ENCODE assay signal across 14 cellular contexts in the genomic region with DNA sequence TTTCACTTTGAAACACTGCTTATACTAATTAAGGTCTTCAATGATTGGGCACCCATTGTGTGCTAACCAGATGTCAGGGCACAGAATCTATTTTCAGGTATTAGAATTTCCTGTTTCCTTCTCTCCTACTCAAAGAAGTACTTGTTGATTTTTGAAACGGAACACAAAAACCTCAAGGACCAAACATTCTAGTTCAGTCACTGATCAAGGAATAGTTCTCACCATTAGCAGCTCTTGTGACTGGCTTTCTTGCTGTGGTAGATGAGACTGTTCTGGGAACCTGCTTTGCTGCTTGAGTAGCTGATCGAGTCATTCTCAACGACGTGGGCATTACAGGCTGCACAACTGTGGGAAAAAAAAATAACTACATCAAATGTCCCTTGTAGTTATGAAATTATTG. TPM values are rescaled to one million over a fixed set of nuclear protein-coding genes. Genes with fewer than 3 reads are reported as not detected.
DNase-seq lines count a peak whose midpoint lies in the region; ATAC-seq, FAIRE-seq and TF ChIP-seq lines count a peak whose summit lies in the region.
"Had no signal": no experiment of that assay in that cellular context is flagged by ENCODE, and none has a peak within 500 bp of the region (broad histone marks: within the 10 kb centered on the region; RNA-seq: fewer than 3 reads in every experiment).

No MANE protein-coding gene starts in this region.

- H3K27ac ChIP-seq in CD4-positive, alpha-beta memory T cell (ENCODE audit: low read depth, low read length) = no peak overlapping the region
- no peak overlapping the region for H3K27ac ChIP-seq in heart right ventricle
- H3K27ac ChIP-seq: cardiac muscle cell, Peyer's patch had no signal

- H3K27ac Mint-ChIP-seq in CD4-positive, alpha-beta memory T cell = peak overlapping the region in 6 of 7 donors; percentile 2 to 86 (median 79)
- peak overlapping the region; percentile 55 for H3K27ac Mint-ChIP-seq in chondrocyte (ENCODE audit: unreplicated experiment)
- H3K27ac Mint-ChIP-seq: CD4-positive, alpha-beta T cell had no signal

- TF ChIP-seq CTCF in chondrocyte (IDR thresholded peaks at IDR 0.05) = no peak
- no peak for TF ChIP-seq CTCF in heart right ventricle (IDR thresholded peaks at IDR 0.05)

- FAIRE-seq in GM19239 (lab: Jason Lieb, UNC) (peak; percentile 86), frontal cortex (lab: Jason Lieb, UNC) (no peak)

- H3K4me3 ChIP-seq in CD4-positive, alpha-beta memory T cell (ENCODE audit: low read length in 2 of 2) = no peak overlapping the region
- no peak overlapping the region for H3K4me3 ChIP-seq in heart right ventricle
- H3K4me3 ChIP-seq: cardiac muscle cell, Peyer's patch had no signal

- WGBS in heart right ventricle, 2 donors = 74 to 77% methylated on average over 4 of the region's 4 CpGs

- peaks cover 6 to 19% (median 12%) of the 10 kb centered on the region in 4 donors for H3K4me1 Mint-ChIP-seq in CD4-positive, alpha-beta memory T cell
- peaks cover 21% of the 10 kb centered on the region for H3K4me1 Mint-ChIP-seq in chondrocyte (ENCODE audit: low read depth)

- peak overlapping the region in 3 of 8 donors; percentile 6 to 73 (median 9) for H3K4me3 Mint-ChIP-seq in CD4-positive, alpha-beta memory T cell
- no peak overlapping the region for H3K4me3 Mint-ChIP-seq in chondrocyte (ENCODE audit: unreplicated experiment)
- H3K4me3 Mint-ChIP-seq: CD4-positive, alpha-beta T cell had no signal

- POLR2A ChIA-PET in CD4-positive, alpha-beta memory T cell (lab: Charles Lee; ENCODE audit: partially characterized antibody) = no interaction called here
- POLR2A ChIA-PET in HEK293T (lab: Yijun Ruan, JAX) = no interaction called here

- no peaks in the 10 kb centered on the region for H3K36me3 Mint-ChIP-seq in CD4-positive, alpha-beta memory T cell
- no peaks in the 10 kb centered on the region for H3K36me3 Mint-ChIP-seq in chondrocyte (ENCODE audit: low read depth)

- no peaks in the 10 kb centered on the region for H3K27me3 ChIP-seq in CD4-positive, alpha-beta memory T cell (ENCODE audit: insufficient read depth, low read length)
- no peaks in the 10 kb centered on the region for H3K27me3 ChIP-seq in heart right ventricle
- H3K27me3 ChIP-seq: cardiac muscle cell, Peyer's patch had no signal

- CTCF ChIA-PET in CD4-positive, alpha-beta memory T cell (lab: Charles Lee; ENCODE audit: partially characterized antibody) = interaction anchor here (0.6 kb wide), 1 partner anchor 91 kb away, joined by 4 read pairs; no protein-coding TSS in a partner anchor
- CTCF ChIA-PET in HEK293T (lab: Yijun Ruan, JAX) = no interaction called here

- no peaks in the 10 kb centered on the region for H3K9me3 Mint-ChIP-seq in CD4-positive, alpha-beta memory T cell
- H3K9me3 Mint-ChIP-seq in chondrocyte (ENCODE audit: low read depth) = no peaks in the 10 kb centered on the region
- H3K9me3 Mint-ChIP-seq: CD4-positive, alpha-beta T cell had no signal

- H3K4me1 ChIP-seq in CD4-positive, alpha-beta memory T cell (ENCODE audit: insufficient read depth, low read length) = peaks cover 13% of the 10 kb centered on the region
- no peaks in the 10 kb centered on the region for H3K4me1 ChIP-seq in heart right ventricle
- H3K4me1 ChIP-seq: Peyer's patch had no signal

- no peaks in the 10 kb centered on the region for H3K9me3 ChIP-seq in CD4-positive, alpha-beta memory T cell (ENCODE audit: control insufficient read depth in 1 of 2, low read length in 2 of 2)
- no peaks in the 10 kb centered on the region for H3K9me3 ChIP-seq in heart right ventricle
- H3K9me3 ChIP-seq: Peyer's patch had no signal

- H3K27me3 Mint-ChIP-seq in CD4-positive, alpha-beta memory T cell = no peaks in the 10 kb centered on the region
- no peaks in the 10 kb centered on the region for H3K27me3 Mint-ChIP-seq in chondrocyte (ENCODE audit: low read depth)
- H3K27me3 Mint-ChIP-seq: CD4-positive, alpha-beta T cell had no signal

- no peak for DNase-seq in CD4-positive, alpha-beta memory T cell
- no peak for DNase-seq in GM19239 (ENCODE audit: insufficient read length, low spot score)
- DNase-seq in chondrocyte (ENCODE audit: low spot score) = no peak
- no peak for DNase-seq in heart right ventricle
- no peak for DNase-seq in NCI-H510A treated with DMSO at 0.1 percent for 48 hours (lab: John Stamatoyannopoulos, UW)
- no peak for DNase-seq in HEK293T (ENCODE audit: extremely low spot score)
- no peak for DNase-seq in frontal cortex (ENCODE audit: low spot score in 2 of 2)
- DNase-seq: activated CD4-positive, alpha-beta T cell treated with anti-CD3 and anti-CD28 coated beads, Interleukin-2, amount 50 U/mL, for 48 hours; CD4-positive, alpha-beta T cell; H7; nucleus accumbens; Peyer's patch had no signal

- H3K36me3 ChIP-seq in CD4-positive, alpha-beta memory T cell (ENCODE audit: insufficient read depth, low read length) = no peaks in the 10 kb centered on the region
- H3K36me3 ChIP-seq in heart right ventricle = peaks cover 0 to 25% (median 0%) of the 10 kb centered on the region in 9 donors
- H3K36me3 ChIP-seq: Peyer's patch had no signal

- peak; percentile 66 for ATAC-seq in HG02973 (IDR thresholded peaks at IDR 0.05; ENCODE audit: unreplicated experiment)
- no peak for ATAC-seq in heart right ventricle

- intact Hi-C loops in CD4-positive, alpha-beta memory T cell (cut with micrococcal nuclease) = no loop called here
- intact Hi-C loops in heart right ventricle (cut with DNase I) = no loop called here

TF ChIP-seq in HEK293T, 16 proteins besides CTCF, POLR2A, EP300 and RAD21:
- no peak for TF ChIP-seq NFRKB (IDR thresholded peaks at IDR 0.05)

RNA-seq across cellular contexts. Expression of a gene that starts 11.0 kb away (rescaled TPM):
- total RNA-seq in CD4-positive, alpha-beta memory T cell = not detected
- not detected for polyA plus RNA-seq in CD4-positive, alpha-beta memory T cell
- total RNA-seq in chondrocyte (3.6 to 9.4 TPM (median 8.8 TPM) in 3 replicates), heart right ventricle (1 to 10 TPM in 1 of 10 donors, under 1 TPM in 4, not detected in 5; 0.07 to 5.1 (median 0.49) TPM), frontal cortex (4.9 TPM)
- polyA plus RNA-seq in heart right ventricle = under 1 TPM; 0.07 to 0.22 TPM

RNA-seq across cellular contexts. Expression of a gene that starts 51.4 kb away (rescaled TPM):
- total RNA-seq in CD4-positive, alpha-beta memory T cell = 10 to 100 TPM; 46.3 to 51.1 TPM
- 10 to 100 TPM; 88.6 to 98.1 TPM for polyA plus RNA-seq in CD4-positive, alpha-beta memory T cell
- total RNA-seq in chondrocyte (53.5 to 56.2 TPM (median 54.1 TPM) in 3 replicates), heart right ventricle (100 to 1,000 TPM; 119 to 302 (median 168) TPM), frontal cortex (10.6 TPM)
- polyA plus RNA-seq in heart right ventricle = 100 to 1,000 TPM; 288 to 308 TPM
